In the genomic region with DNA sequence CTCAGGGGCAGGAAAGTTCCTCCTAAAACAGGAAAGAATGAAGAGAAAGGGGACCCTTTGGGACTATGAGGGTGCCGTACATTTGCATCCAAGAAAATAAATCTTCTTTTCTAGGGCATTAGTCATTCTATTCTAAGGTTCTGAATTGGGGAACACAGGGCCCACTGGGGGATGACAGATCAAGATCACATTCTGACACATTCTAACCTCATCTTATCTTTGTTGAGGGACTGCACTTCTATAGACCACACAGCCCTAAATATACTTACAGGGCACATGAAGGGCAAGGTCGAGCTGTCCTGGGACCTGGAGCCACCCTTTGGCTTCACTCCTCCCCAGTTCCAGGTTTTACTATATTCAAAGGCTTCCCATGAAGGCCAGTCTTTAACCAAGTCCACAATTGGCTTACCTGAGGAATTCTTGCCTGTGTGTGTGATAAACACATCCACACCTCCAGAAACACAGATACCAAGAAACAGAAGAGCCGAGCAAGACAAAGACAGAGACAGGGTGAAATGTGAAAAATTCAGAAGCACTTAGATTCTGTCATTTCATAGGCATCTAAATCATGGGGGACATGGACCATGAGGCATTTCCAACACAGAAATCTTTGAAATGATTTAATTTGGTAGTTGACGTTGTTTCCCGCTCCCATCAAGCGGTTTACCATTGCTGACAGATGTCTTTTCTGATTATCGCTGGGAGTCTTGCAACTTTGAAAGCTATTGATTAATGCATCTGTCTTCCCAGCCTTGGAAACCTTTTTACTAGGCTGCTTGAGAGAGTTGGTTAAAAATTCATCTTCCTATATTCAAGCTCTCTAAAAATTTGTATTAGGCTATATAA, we compare ENCODE assay signal across 1 cellular context.
TF ChIP-seq lines count a peak whose summit lies in the region.

No MANE protein-coding gene starts in this region.

TF ChIP-seq in K562, 482 proteins besides CTCF, POLR2A, EP300 and RAD21 (continued from another document and continues in another):
- TF ChIP-seq CTCFL (IDR thresholded peaks at IDR 0.05; ENCODE audit: borderline replicate concordance, insufficient read depth, low read depth, low read length, poor library complexity, severe bottlenecking) (no peak), ZBTB12 (CRISPR knock-in tag; IDR thresholded peaks at IDR 0.05) (no peak), POLR3G (IDR thresholded peaks at IDR 0.05; ENCODE audit: extremely low read depth, insufficient read length, insufficient replicate concordance) (no peak), TCF7 (IDR thresholded peaks at IDR 0.05; ENCODE audit: borderline replicate concordance) (no peak; the same call in 1 of the 2 replicates), CBX1 (IDR thresholded peaks at IDR 0.05; ENCODE audit: low read depth) (no peak), BRCA1 (IDR thresholded peaks at IDR 0.05) (no peak), BRCA1 (CRISPR knock-in tag; IDR thresholded peaks at IDR 0.05) (no peak), KLF1 (tag; IDR thresholded peaks at IDR 0.05) (no peak), MCM2 (IDR thresholded peaks at IDR 0.05; ENCODE audit: low read depth) (no peak), C11orf30 (IDR thresholded peaks at IDR 0.05; ENCODE audit: low read depth) (no peak), CCNT2 (IDR thresholded peaks at IDR 0.05; ENCODE audit: borderline replicate concordance, extremely low read depth, insufficient read length, low read depth, low read length) (no peak), SRF (CRISPR knock-in tag; IDR thresholded peaks at IDR 0.05) (no peak), FOXA1 (IDR thresholded peaks at IDR 0.05; ENCODE audit: borderline replicate concordance) (no peak), ZKSCAN1 (IDR thresholded peaks at IDR 0.05; ENCODE audit: low read depth, low read length) (no peak), ZNF277 (CRISPR knock-in tag; IDR thresholded peaks at IDR 0.05; ENCODE audit: borderline replicate concordance) (no peak), ZNF217 (CRISPR knock-in tag; IDR thresholded peaks at IDR 0.05) (no peak), NFIX (CRISPR knock-in tag; IDR thresholded peaks at IDR 0.05; ENCODE audit: low read depth) (no peak), FOXM1 (IDR thresholded peaks at IDR 0.05; ENCODE audit: low read depth) (no peak), FOXM1 (CRISPR knock-in tag; IDR thresholded peaks at IDR 0.05; ENCODE audit: low read depth) (no peak), ATF7 (IDR thresholded peaks at IDR 0.05) (peak; percentile 19; the same call in 1 of the 2 replicates), ZNF398 (CRISPR knock-in tag; IDR thresholded peaks at IDR 0.05) (no peak), CLOCK (CRISPR knock-in tag; IDR thresholded peaks at IDR 0.05; ENCODE audit: borderline replicate concordance) (no peak), ASH1L (IDR thresholded peaks at IDR 0.05; ENCODE audit: borderline replicate concordance, low read depth, partially characterized antibody) (no peak), PCBP2 (IDR thresholded peaks at IDR 0.05; ENCODE audit: low read depth, low read length, poor library complexity, severe bottlenecking) (no peak), HNRNPK (IDR thresholded peaks at IDR 0.05; ENCODE audit: low read depth, low read length, poor library complexity, severe bottlenecking) (no peak), RBFOX2 (IDR thresholded peaks at IDR 0.05; ENCODE audit: low read depth, low read length) (no peak), DDX20 (tag; IDR thresholded peaks at IDR 0.05; ENCODE audit: low read depth) (no peak), GMEB1 (CRISPR knock-in tag; IDR thresholded peaks at IDR 0.05) (no peak), KLF6 (CRISPR knock-in tag; IDR thresholded peaks at IDR 0.05; ENCODE audit: borderline replicate concordance) (no peak), BMI1 (IDR thresholded peaks at IDR 0.05; ENCODE audit: low read length) (no peak), CTBP1 (IDR thresholded peaks at IDR 0.05; ENCODE audit: borderline replicate concordance) (peak; percentile 62; the same call in 1 of the 2 replicates), POLR2AphosphoS5 (IDR thresholded peaks at IDR 0.05; ENCODE audit: control insufficient read depth, insufficient read depth, low read depth, low read length) (peak; percentile 51; the same call in 1 of the 2 replicates), ZBTB2 (IDR thresholded peaks at IDR 0.05) (no peak), MAFG (tag; conservative IDR thresholded peaks at IDR 0.05) (no peak), BCOR (IDR thresholded peaks at IDR 0.05) (no peak), SRSF3 (IDR thresholded peaks at IDR 0.05; ENCODE audit: insufficient read depth, low read length) (no peak), NFE2 (IDR thresholded peaks at IDR 0.05; ENCODE audit: low read depth) (peak; percentile 34), ZNF324 (CRISPR knock-in tag; IDR thresholded peaks at IDR 0.05) (no peak), ZNF140 (CRISPR knock-in tag; IDR thresholded peaks at IDR 0.05) (no peak), TOE1 (IDR thresholded peaks at IDR 0.05; ENCODE audit: borderline replicate concordance) (no peak), TOE1 (CRISPR knock-in tag; IDR thresholded peaks at IDR 0.05; ENCODE audit: borderline replicate concordance, low read depth) (no peak), PML (IDR thresholded peaks at IDR 0.05; ENCODE audit: low read length) (peak; percentile 50; the same call in 1 of the 2 replicates), NFRKB (IDR thresholded peaks at IDR 0.05; ENCODE audit: low read depth) (0 out of 2 replicates have a peak, but pooled peaks have one; percentile 19), HMG20B (CRISPR knock-in tag; IDR thresholded peaks at IDR 0.05) (no peak), TBL1XR1 (IDR thresholded peaks at IDR 0.05; ENCODE audit: low read length in 2 of 2) (0 out of 4 replicates have a peak, but pooled peaks of 1 of the 2 experiments have one; percentile 42), ZBTB8A (IDR thresholded peaks at IDR 0.05; ENCODE audit: partially characterized antibody) (no peak), SMAD1 (IDR thresholded peaks at IDR 0.05; ENCODE audit: low read depth, low read length, partially characterized antibody) (no peak), STAT5B (CRISPR knock-in tag; IDR thresholded peaks at IDR 0.05) (no peak), RBM34 (IDR thresholded peaks at IDR 0.05; ENCODE audit: borderline replicate concordance, insufficient read depth, low read length) (no peak), MAX (CRISPR knock-in tag; IDR thresholded peaks at IDR 0.05) (no peak), ZNF586 (CRISPR knock-in tag; conservative IDR thresholded peaks at IDR 0.05) (no peak)
- TF ChIP-seq, protein P1, sequence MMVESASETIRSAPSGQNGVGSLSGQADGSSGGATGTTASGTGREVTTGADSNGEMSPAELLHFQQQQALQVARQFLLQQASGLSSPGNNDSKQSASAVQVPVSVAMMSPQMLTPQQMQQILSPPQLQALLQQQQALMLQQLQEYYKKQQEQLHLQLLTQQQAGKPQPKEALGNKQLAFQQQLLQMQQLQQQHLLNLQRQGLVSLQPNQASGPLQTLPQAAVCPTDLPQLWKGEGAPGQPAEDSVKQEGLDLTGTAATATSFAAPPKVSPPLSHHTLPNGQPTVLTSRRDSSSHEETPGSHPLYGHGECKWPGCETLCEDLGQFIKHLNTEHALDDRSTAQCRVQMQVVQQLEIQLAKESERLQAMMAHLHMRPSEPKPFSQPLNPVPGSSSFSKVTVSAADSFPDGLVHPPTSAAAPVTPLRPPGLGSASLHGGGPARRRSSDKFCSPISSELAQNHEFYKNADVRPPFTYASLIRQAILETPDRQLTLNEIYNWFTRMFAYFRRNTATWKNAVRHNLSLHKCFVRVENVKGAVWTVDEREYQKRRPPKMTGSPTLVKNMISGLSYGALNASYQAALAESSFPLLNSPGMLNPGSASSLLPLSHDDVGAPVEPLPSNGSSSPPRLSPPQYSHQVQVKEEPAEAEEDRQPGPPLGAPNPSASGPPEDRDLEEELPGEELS (CRISPR knock-in tag; IDR thresholded peaks at IDR 0.05; ENCODE audit: borderline replicate concordance): no peak
- TF ChIP-seq, protein P2, sequence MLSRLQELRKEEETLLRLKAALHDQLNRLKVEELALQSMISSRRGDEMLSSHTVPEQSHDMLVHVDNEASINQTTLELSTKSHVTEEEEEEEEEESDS (CRISPR knock-in tag; IDR thresholded peaks at IDR 0.05): no peak
